Comparison of ENCODE assay signal across 12 cellular contexts in the genomic region with DNA sequence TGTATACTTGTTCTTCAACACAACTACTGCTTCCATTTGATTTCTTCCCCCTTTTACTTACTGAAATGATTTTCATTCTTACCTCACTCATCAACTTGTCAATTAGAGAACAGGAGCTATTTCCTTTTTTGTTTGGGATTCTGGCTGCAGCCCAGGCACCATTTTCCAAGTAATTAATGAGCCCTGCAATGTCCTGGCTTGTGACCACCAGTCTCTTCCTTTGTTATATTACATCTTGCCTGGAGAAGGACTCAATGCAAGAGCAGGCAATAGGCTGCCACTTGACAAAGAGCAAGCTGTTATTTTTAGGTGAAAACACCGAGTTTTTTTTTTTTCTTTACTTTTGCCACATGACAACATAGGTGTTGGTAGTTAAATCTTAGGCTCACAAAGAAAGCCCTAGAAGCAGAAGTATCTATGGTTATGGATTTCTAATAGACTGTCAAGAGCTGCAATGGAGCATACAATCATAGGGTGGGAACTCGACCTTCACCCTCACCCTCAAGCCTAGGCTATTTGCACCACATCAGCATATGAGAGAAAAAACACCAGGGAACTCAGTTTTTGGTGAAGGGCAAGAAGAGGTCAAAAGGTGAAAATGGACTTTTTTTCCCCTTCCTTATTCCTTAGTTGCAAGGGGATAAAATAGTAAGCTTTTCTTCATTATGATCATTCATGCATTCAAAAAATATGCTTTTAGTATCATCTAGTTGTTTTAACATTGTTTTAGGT.
"Had no signal": no experiment of that assay in that cellular context is flagged by ENCODE, and none has a peak within 500 bp of the region (broad histone marks: within the 10 kb centered on the region; RNA-seq: fewer than 3 reads in every experiment).

No MANE protein-coding gene starts in this region.

- H3K27me3 Mint-ChIP-seq: activated CD4-positive, alpha-beta memory T cell treated with anti-CD3 and anti-CD28 coated beads, Interleukin-2, amount 10 ng/mL, durations not matched to agents 7 days and 5 days; activated naive CD8-positive, alpha-beta T cell treated with anti-CD3 and anti-CD28 coated beads for 36 hours; stimulated activated naive CD8-positive, alpha-beta T cell treated with anti-CD3 and anti-CD28 coated beads, Interleukin-15, Interleukin-2, amounts not matched to agents 100 ng/mL and 50 ng/mL, for 24 hours had no signal

- H3K4me1 ChIP-seq: parathyroid adenoma had no signal

- H3K27ac ChIP-seq: coronary artery, parathyroid adenoma had no signal

- H3K4me3 Mint-ChIP-seq: activated CD4-positive, alpha-beta memory T cell treated with anti-CD3 and anti-CD28 coated beads, Interleukin-2, amount 10 ng/mL, durations not matched to agents 7 days and 5 days; activated naive CD8-positive, alpha-beta T cell treated with anti-CD3 and anti-CD28 coated beads for 36 hours; activated T-cell treated with anti-CD3 and anti-CD28 coated beads, Interleukin-2, amount 50 U/mL, for 72 hours; stimulated activated naive CD8-positive, alpha-beta T cell treated with anti-CD3 and anti-CD28 coated beads, Interleukin-15, Interleukin-2, amounts not matched to agents 100 ng/mL and 50 ng/mL, for 24 hours had no signal

- H3K4me3 ChIP-seq: coronary artery had no signal

- DNase-seq: activated CD4-positive, alpha-beta memory T cell treated with anti-CD3 and anti-CD28 coated beads, Interleukin-2, amount 10 ng/mL, durations not matched to agents 7 days and 5 days; activated CD4-positive, alpha-beta T cell treated with anti-CD3 and anti-CD28 coated beads for 1 hour; activated gamma-delta T cell treated with Interleukin-2 at 50 U/mL for 16 hours; activated naive CD8-positive, alpha-beta T cell treated with anti-CD3 and anti-CD28 coated beads for 36 hours; activated T-cell treated with anti-CD3 and anti-CD28 coated beads, Interleukin-2, amount 50 U/mL, for 72 hours; effector memory CD4-positive, alpha-beta T cell; retina; stimulated activated CD4-positive, alpha-beta T cell treated with anti-CD3 and anti-CD28 coated beads, Interleukin-15, amount 100 ng/mL, for 24 hours; stimulated activated CD4-positive, alpha-beta T cell treated with anti-CD3 and anti-CD28 coated beads, Interleukin-4, amount 100 ng/mL, for 24 hours had no signal

- H3K27ac Mint-ChIP-seq: activated CD4-positive, alpha-beta memory T cell treated with anti-CD3 and anti-CD28 coated beads, Interleukin-2, amount 10 ng/mL, durations not matched to agents 7 days and 5 days; activated naive CD8-positive, alpha-beta T cell treated with anti-CD3 and anti-CD28 coated beads for 36 hours; activated T-cell treated with anti-CD3 and anti-CD28 coated beads, Interleukin-2, amount 50 U/mL, for 72 hours; stimulated activated naive CD8-positive, alpha-beta T cell treated with anti-CD3 and anti-CD28 coated beads, Interleukin-15, Interleukin-2, amounts not matched to agents 100 ng/mL and 50 ng/mL, for 24 hours had no signal
